26 cellular contexts compared by ENCODE assay signal in genomic region chr22:40955516-40955915, GRCh38. TPM values are rescaled to one million over a fixed set of nuclear protein-coding genes. Genes with fewer than 3 reads are reported as not detected.
DNase-seq lines count a peak whose midpoint lies in the region; ATAC-seq and TF ChIP-seq lines count a peak whose summit lies in the region.
"Had no signal": no experiment of that assay in that cellular context is flagged by ENCODE, and none has a peak within 500 bp of the region (broad histone marks: within the 10 kb centered on the region; RNA-seq: fewer than 3 reads in every experiment).

No MANE protein-coding gene starts in this region.

- ATAC-seq in natural killer cell, result no peak
- no peak for ATAC-seq in natural killer cell treated with Interleukin-12 subunit alpha and Interleukin-12 subunit beta and Interleukin-15 and Interleukin-18, amount 100 ng/mL, for 72 hours
- ATAC-seq in stimulated activated effector memory CD8-positive, alpha-beta T cell treated with anti-CD3 and anti-CD28 coated beads, Interleukin-12 subunit alpha, Interleukin-12 subunit beta, amount 100 ng/mL, for 72 hours, result no peak
- no peak for ATAC-seq in GM18867 (IDR thresholded peaks at IDR 0.05; ENCODE audit: unreplicated experiment)
- ATAC-seq: A549, right cardiac atrium had no signal

- TF ChIP-seq CTCF in natural killer cell (IDR thresholded peaks at IDR 0.05) (no peak), chondrocyte (IDR thresholded peaks at IDR 0.05) (no peak)

- H3K27me3 Mint-ChIP-seq in natural killer cell (ENCODE audit: low read depth in 2 of 2) (no peaks in the 10 kb centered on the region), chondrocyte (ENCODE audit: low read depth) (no peaks in the 10 kb centered on the region)
- no peaks in the 10 kb centered on the region for H3K27me3 Mint-ChIP-seq in natural killer cell treated with Interleukin-12 subunit alpha and Interleukin-12 subunit beta and Interleukin-15 and Interleukin-18, amount 100 ng/mL, for 72 hours

- DNase-seq in natural killer cell (no peak), RPMI7951 (ENCODE audit: low read depth) (peak; percentile 58), fibroblast of gingiva (ENCODE audit: low read depth) (peak; percentile 36), NCI-H1930 (lab: John Stamatoyannopoulos, UW) (no peak), chondrocyte (ENCODE audit: low spot score) (no peak)
- no peak for DNase-seq in natural killer cell treated with Interleukin-12 subunit alpha and Interleukin-12 subunit beta and Interleukin-15 and Interleukin-18, amount 100 ng/mL, for 72 hours (ENCODE audit: low spot score)
- no peak for DNase-seq in stimulated activated effector memory CD8-positive, alpha-beta T cell treated with anti-CD3 and anti-CD28 coated beads, Interleukin-12 subunit alpha, Interleukin-12 subunit beta, amount 100 ng/mL, for 72 hours (ENCODE audit: low spot score in 2 of 2)
- DNase-seq: activated CD4-positive, alpha-beta T cell treated with anti-CD3 and anti-CD28 coated beads for 1 hour; activated CD8-positive, alpha-beta memory T cell treated with anti-CD3 and anti-CD28 coated beads for 24 hours; activated naive CD4-positive, alpha-beta T cell treated with anti-CD3 and anti-CD28 coated beads for 36 hours; activated T-cell treated with anti-CD3 and anti-CD28 coated beads, Interleukin-2, amount 50 U/mL, for 48 hours; aorta; cerebellar nuclear complex; DMS153; effector CD8-positive, alpha-beta T cell; hypothalamus; kidney; NCI-H146; NCI-H2171 treated with DMSO at 0.1 percent for 48 hours; NCI-H69; right cardiac atrium; stimulated activated CD4-positive, alpha-beta T cell treated with anti-CD3 and anti-CD28 coated beads, Interleukin-15, amount 100 ng/mL, for 24 hours; SW 1271 had no signal

- H3K4me3 Mint-ChIP-seq in natural killer cell (no peak overlapping the region), chondrocyte (ENCODE audit: unreplicated experiment) (no peak overlapping the region)
- H3K4me3 Mint-ChIP-seq in natural killer cell treated with Interleukin-12 subunit alpha and Interleukin-12 subunit beta and Interleukin-15 and Interleukin-18, amount 100 ng/mL, for 72 hours, result no peak overlapping the region
- H3K4me3 Mint-ChIP-seq in stimulated activated effector memory CD8-positive, alpha-beta T cell treated with anti-CD3 and anti-CD28 coated beads, Interleukin-12 subunit alpha, Interleukin-12 subunit beta, amount 100 ng/mL, for 72 hours, result no peak overlapping the region
- H3K4me3 Mint-ChIP-seq: activated naive CD4-positive, alpha-beta T cell treated with anti-CD3 and anti-CD28 coated beads for 36 hours had no signal

- H3K27ac Mint-ChIP-seq in natural killer cell (peak overlapping the region; percentile 60 to 98), chondrocyte (ENCODE audit: unreplicated experiment) (no peak overlapping the region)
- peak overlapping the region in 1 of 2 donors; percentile 92 for H3K27ac Mint-ChIP-seq in natural killer cell treated with Interleukin-12 subunit alpha and Interleukin-12 subunit beta and Interleukin-15 and Interleukin-18, amount 100 ng/mL, for 72 hours
- H3K27ac Mint-ChIP-seq in stimulated activated effector memory CD8-positive, alpha-beta T cell treated with anti-CD3 and anti-CD28 coated beads, Interleukin-12 subunit alpha, Interleukin-12 subunit beta, amount 100 ng/mL, for 72 hours, result peak overlapping the region; percentile 99
- H3K27ac Mint-ChIP-seq: activated naive CD4-positive, alpha-beta T cell treated with anti-CD3 and anti-CD28 coated beads for 36 hours; CD4-positive, CD25-positive, alpha-beta regulatory T cell had no signal

- no peaks in the 10 kb centered on the region for H3K36me3 Mint-ChIP-seq in natural killer cell
- peaks cover 7% of the 10 kb centered on the region for H3K36me3 Mint-ChIP-seq in natural killer cell treated with Interleukin-12 subunit alpha and Interleukin-12 subunit beta and Interleukin-15 and Interleukin-18, amount 100 ng/mL, for 72 hours
- peaks cover 99% of the 10 kb centered on the region for H3K36me3 Mint-ChIP-seq in stimulated activated effector memory CD8-positive, alpha-beta T cell treated with anti-CD3 and anti-CD28 coated beads, Interleukin-12 subunit alpha, Interleukin-12 subunit beta, amount 100 ng/mL, for 72 hours
- H3K36me3 Mint-ChIP-seq in chondrocyte (ENCODE audit: low read depth), result peaks cover 12% of the 10 kb centered on the region

- intact Hi-C loops in natural killer cell (cut with micrococcal nuclease), result no loop called here

- peaks cover 28 to 40% of the 10 kb centered on the region in 2 donors for H3K4me1 Mint-ChIP-seq in natural killer cell
- peaks cover 15 to 34% of the 10 kb centered on the region in 2 donors for H3K4me1 Mint-ChIP-seq in natural killer cell treated with Interleukin-12 subunit alpha and Interleukin-12 subunit beta and Interleukin-15 and Interleukin-18, amount 100 ng/mL, for 72 hours (ENCODE audit: low read depth in 2 of 2)
- H3K4me1 Mint-ChIP-seq in stimulated activated effector memory CD8-positive, alpha-beta T cell treated with anti-CD3 and anti-CD28 coated beads, Interleukin-12 subunit alpha, Interleukin-12 subunit beta, amount 100 ng/mL, for 72 hours, result peaks cover 21% of the 10 kb centered on the region
- peaks cover 34% of the 10 kb centered on the region for H3K4me1 Mint-ChIP-seq in chondrocyte (ENCODE audit: low read depth)

- no peaks in the 10 kb centered on the region for H3K9me3 Mint-ChIP-seq in natural killer cell
- H3K9me3 Mint-ChIP-seq in natural killer cell treated with Interleukin-12 subunit alpha and Interleukin-12 subunit beta and Interleukin-15 and Interleukin-18, amount 100 ng/mL, for 72 hours, result no peaks in the 10 kb centered on the region
- H3K9me3 Mint-ChIP-seq in stimulated activated effector memory CD8-positive, alpha-beta T cell treated with anti-CD3 and anti-CD28 coated beads, Interleukin-12 subunit alpha, Interleukin-12 subunit beta, amount 100 ng/mL, for 72 hours, result no peaks in the 10 kb centered on the region
- no peaks in the 10 kb centered on the region for H3K9me3 Mint-ChIP-seq in chondrocyte (ENCODE audit: low read depth)
- H3K9me3 Mint-ChIP-seq: activated naive CD4-positive, alpha-beta T cell treated with anti-CD3 and anti-CD28 coated beads for 36 hours had no signal

RNA-seq across cellular contexts. Expression of gene RBX1, which starts 4.3 kb away (rescaled TPM):
- 10 to 100 TPM; 27.1 to 34.3 (median 28.5) TPM for total RNA-seq in natural killer cell
- 10 to 100 TPM; 47.8 to 65.9 TPM for total RNA-seq in natural killer cell treated with Interleukin-12 subunit alpha and Interleukin-12 subunit beta and Interleukin-15 and Interleukin-18, amount 100 ng/mL, for 72 hours
- total RNA-seq in RPMI7951 (2014; rRNA removed; shearing (Covaris generic)), result 134 and 180 TPM in 2 replicates
- total RNA-seq in chondrocyte, result 54.8 to 64.3 TPM (median 57.7 TPM) in 3 replicates

Comparison
In these comparisons a context has a peak if more than half of its experiments do, and no peak if none do; other contexts are left out.
1. DNase-seq: peak in RPMI7951 (single experiment) and fibroblast of gingiva (single experiment); none in natural killer cell (single experiment), natural killer cell treated with Interleukin-12 subunit alpha and Interleukin-12 subunit beta and Interleukin-15 and Interleukin-18, amount 100 ng/mL, for 72 hours (single experiment), stimulated activated effector memory CD8-positive, alpha-beta T cell treated with anti-CD3 and anti-CD28 coated beads, Interleukin-12 subunit alpha, Interleukin-12 subunit beta, amount 100 ng/mL, for 72 hours (0 of 2), NCI-H1930 (0 of 2) and chondrocyte (single experiment).